1 cellular context compared by ENCODE assay signal in genomic region chr2:28359222-28360065, GRCh38.
TF ChIP-seq lines count a peak whose summit lies in the region.

No MANE protein-coding gene starts in this region.

TF ChIP-seq in K562, 482 proteins besides CTCF, POLR2A, EP300 and RAD21 (continued from another document and continues in another):
- TF ChIP-seq HBP1 (CRISPR knock-in tag; IDR thresholded peaks at IDR 0.05) (peak; percentile 39; the same call in 1 of the 2 replicates), ZBTB43 (CRISPR knock-in tag; IDR thresholded peaks at IDR 0.05) (no peak), RCOR1 (IDR thresholded peaks at IDR 0.05; ENCODE audit: borderline replicate concordance in 1 of 2, low read depth in 2 of 2, low read length in 2 of 2) (peak in 1 of 2 experiments; percentile 89; a peak in 2 of 4 replicates), HIVEP1 (CRISPR knock-in tag; IDR thresholded peaks at IDR 0.05) (peak; percentile 67; the same call in 1 of the 2 replicates), SETDB1 (IDR thresholded peaks at IDR 0.05; ENCODE audit: low read length) (no peak), IRF1 (CRISPR knock-in tag; IDR thresholded peaks at IDR 0.05; ENCODE audit: borderline replicate concordance) (no peak), DLX4 (CRISPR knock-in tag; IDR thresholded peaks at IDR 0.05) (no peak), STAT5A (IDR thresholded peaks at IDR 0.05; ENCODE audit: borderline replicate concordance, low read length) (no peak), HMGXB4 (CRISPR knock-in tag; IDR thresholded peaks at IDR 0.05) (no peak), HMG20A (CRISPR knock-in tag; conservative IDR thresholded peaks at IDR 0.05) (no peak), RUNX1 (IDR thresholded peaks at IDR 0.05; ENCODE audit: low read depth) (peak; percentile 44; the same call in 1 of the 2 replicates), ZBED1 (IDR thresholded peaks at IDR 0.05) (no peak), ATF2 (CRISPR knock-in tag; IDR thresholded peaks at IDR 0.05) (peak; percentile 87; the same call in 1 of the 2 replicates), GTF2A2 (tag; IDR thresholded peaks at IDR 0.05) (no peak), E2F6 (IDR thresholded peaks at IDR 0.05; ENCODE audit: borderline replicate concordance in 1 of 2, extremely low read depth in 1 of 2, insufficient read depth in 1 of 2, insufficient read length in 1 of 2, low read depth in 1 of 2, low read length in 1 of 2, poor library complexity in 1 of 2, severe bottlenecking in 1 of 2) (peak; percentile 38 to 69), CREB1 (IDR thresholded peaks at IDR 0.05) (peak; percentile 86), CREB1 (CRISPR knock-in tag; IDR thresholded peaks at IDR 0.05) (peak; percentile 81), TFAM (CRISPR knock-in tag; conservative IDR thresholded peaks at IDR 0.05) (no peak), HEY1 (CRISPR knock-in tag; IDR thresholded peaks at IDR 0.05; ENCODE audit: borderline replicate concordance) (peak; percentile 60; the same call in 1 of the 2 replicates), BCLAF1 (IDR thresholded peaks at IDR 0.05; ENCODE audit: borderline replicate concordance in 1 of 2, control insufficient read depth in 1 of 2, low read depth in 2 of 2, low read length in 1 of 2) (no peak), UBTF (IDR thresholded peaks at IDR 0.05; ENCODE audit: borderline replicate concordance in 1 of 2, low read depth in 2 of 2, low read length in 2 of 2) (0 out of 4 replicates have a peak, but pooled peaks of 1 of the 2 experiments have one; percentile 26), ZNF436 (CRISPR knock-in tag; IDR thresholded peaks at IDR 0.05) (no peak), FOXP4 (CRISPR knock-in tag; IDR thresholded peaks at IDR 0.05; ENCODE audit: borderline replicate concordance) (peak; percentile 90; the same call in 1 of the 2 replicates), BRD9 (IDR thresholded peaks at IDR 0.05; ENCODE audit: low read depth, partially characterized antibody) (peak; percentile 42), CCAR2 (IDR thresholded peaks at IDR 0.05; ENCODE audit: low read depth, low read length) (no peak), MAX (CRISPR knock-in tag; IDR thresholded peaks at IDR 0.05) (peak; percentile 92), TBL1XR1 (IDR thresholded peaks at IDR 0.05; ENCODE audit: low read length in 2 of 2) (peak in 1 of 2 experiments; percentile 48; a peak in 1 of 4 replicates), NCOR1 (IDR thresholded peaks at IDR 0.05) (peak; percentile 57; the same call in 1 of the 2 replicates), GTF2F1 (IDR thresholded peaks at IDR 0.05; ENCODE audit: low read depth, low read length) (no peak), ZNF445 (CRISPR knock-in tag; IDR thresholded peaks at IDR 0.05; ENCODE audit: low read depth) (no peak), ZNF507 (tag; conservative IDR thresholded peaks at IDR 0.05) (no peak), SIRT6 (IDR thresholded peaks at IDR 0.05; ENCODE audit: low read depth, low read length) (no peak), HDAC2 (IDR thresholded peaks at IDR 0.05) (peak; percentile 52; the same call in 1 of the 2 replicates), ZBTB2 (IDR thresholded peaks at IDR 0.05) (0 out of 2 replicates have a peak, but pooled peaks have one; percentile 19), ZNF449 (CRISPR knock-in tag; IDR thresholded peaks at IDR 0.05) (peak; percentile 92), BCL6 (CRISPR knock-in tag; IDR thresholded peaks at IDR 0.05) (peak; percentile 52; the same call in 1 of the 2 replicates), TCF15 (CRISPR knock-in tag; IDR thresholded peaks at IDR 0.05) (0 out of 2 replicates have a peak, but pooled peaks have one; percentile 52)
